8 cellular contexts compared by ENCODE assay signal in the genomic region with DNA sequence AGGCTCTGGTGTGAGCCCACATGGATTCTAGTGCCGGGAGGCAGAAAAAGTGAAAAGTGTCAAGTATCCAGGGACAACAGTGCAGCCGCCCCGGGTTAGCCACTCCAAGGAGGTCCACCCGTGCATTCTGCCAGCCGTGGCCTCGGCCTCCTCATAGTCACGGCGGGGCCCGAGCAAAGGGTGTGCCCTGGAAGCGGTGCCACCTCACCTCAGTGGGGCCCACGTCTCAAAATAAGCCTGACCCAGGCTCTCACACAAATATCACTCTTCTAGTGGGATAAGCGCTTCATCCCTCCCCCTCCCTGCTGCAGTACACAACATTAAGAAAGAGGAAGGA. TPM values are rescaled to one million over a fixed set of nuclear protein-coding genes. Genes with fewer than 3 reads are reported as not detected.
DNase-seq lines count a peak whose midpoint lies in the region; FAIRE-seq and TF ChIP-seq lines count a peak whose summit lies in the region.

No MANE protein-coding gene starts in this region.

- H3K9ac ChIP-seq in endothelial cell of umbilical vein (replicated peaks; ENCODE audit: extremely low read depth, insufficient read depth, low read length): peak overlapping the region; percentile 80
- no peak overlapping the region for H3K9ac ChIP-seq in neural progenitor cell

- H2AFZ ChIP-seq in endothelial cell of umbilical vein (ENCODE audit: low read depth, low read length) (peak overlapping the region; percentile 78), neural progenitor cell (replicated peaks) (peak overlapping the region; percentile 55)

- no peaks in the 10 kb centered on the region for H3K36me3 ChIP-seq in endothelial cell of umbilical vein (ENCODE audit: control insufficient read depth in 2 of 2, extremely low read depth in 1 of 2, insufficient read depth in 2 of 2, low read length in 2 of 2)
- no peaks in the 10 kb centered on the region for H3K36me3 ChIP-seq in neural progenitor cell

- H3F3A ChIP-seq in neural progenitor cell (ENCODE audit: low read depth): no peaks in the 10 kb centered on the region

- no peaks in the 10 kb centered on the region for H3K9me3 Mint-ChIP-seq in neural progenitor cell

- H4K20me1 ChIP-seq in endothelial cell of umbilical vein (replicated peaks; ENCODE audit: control insufficient read depth, extremely low read depth, insufficient read depth, low read length) (no peaks in the 10 kb centered on the region), neural progenitor cell (ENCODE audit: low read depth) (no peaks in the 10 kb centered on the region)

- H3K4me2 ChIP-seq in endothelial cell of umbilical vein (ENCODE audit: insufficient read depth, low read length) (peak overlapping the region; percentile 2), neural progenitor cell (peak overlapping the region; percentile 53)

- no peak for DNase-seq in GM12865 (ENCODE audit: low read depth)
- DNase-seq in MV-4-11 (lab: John Stamatoyannopoulos, UW): peak; percentile 6
- no peak for DNase-seq in endothelial cell of umbilical vein (ENCODE audit: low read depth, low spot score)
- no peak for DNase-seq in neural progenitor cell (ENCODE audit: low spot score)
- DNase-seq in erythroblast (lab: John Stamatoyannopoulos, UW): no peak
- no peak for DNase-seq in H4 (ENCODE audit: low spot score)
- DNase-seq in GF-D8 (lab: John Stamatoyannopoulos, UW): no peak
- DNase-seq in NCI-H526 treated with DMSO at 0.1 percent for 48 hours (lab: John Stamatoyannopoulos, UW): no peak

- H3K27ac ChIP-seq in endothelial cell of umbilical vein (ENCODE audit: insufficient read depth, low read depth, low read length) (peak overlapping the region; percentile 60), neural progenitor cell (no peak overlapping the region)

- no peak overlapping the region for H3K27ac Mint-ChIP-seq in neural progenitor cell

- H3K79me2 ChIP-seq in endothelial cell of umbilical vein (ENCODE audit: control insufficient read depth, insufficient read depth, low read length) (peaks cover 9% of the 10 kb centered on the region), neural progenitor cell (ENCODE audit: low read depth) (peaks cover 2% of the 10 kb centered on the region)

- CTCF ChIA-PET in endothelial cell of umbilical vein (lab: Charles Lee): interaction anchor here (2.9 kb wide), 1 partner anchor 109 kb away, joined by 13 read pairs; no protein-coding TSS in a partner anchor

- FAIRE-seq in endothelial cell of umbilical vein (lab: Jason Lieb, UNC): no peak

- H3K36me3 Mint-ChIP-seq in neural progenitor cell: no peaks in the 10 kb centered on the region

- peaks cover 5% of the 10 kb centered on the region for H3K27me3 Mint-ChIP-seq in neural progenitor cell (ENCODE audit: insufficient read depth, low read depth)

- intact Hi-C loops in endothelial cell of umbilical vein (cut with micrococcal nuclease): loop anchor here (5.0 kb wide), 1 partner anchor 125 kb away; no protein-coding TSS in a partner anchor

- peak overlapping the region; percentile 46 for H3K4me3 ChIP-seq in GM12865 (ENCODE audit: low read depth, low read length)
- peak overlapping the region in 2 of 3 experiments; percentile 48 to 49 for H3K4me3 ChIP-seq in endothelial cell of umbilical vein (replicated peaks in 1 of 3; ENCODE audit: insufficient read depth in 1 of 3, low read depth in 1 of 3, low read length in 3 of 3)
- H3K4me3 ChIP-seq in neural progenitor cell: peak overlapping the region; percentile 77

- H3K27me3 ChIP-seq in endothelial cell of umbilical vein (ENCODE audit: control insufficient read depth in 2 of 2, insufficient read depth in 2 of 2, low read length in 2 of 2): no peaks in the 10 kb centered on the region
- H3K27me3 ChIP-seq in neural progenitor cell: no peaks in the 10 kb centered on the region

- no peak for TF ChIP-seq CTCF in GM12865 (IDR thresholded peaks at IDR 0.05; ENCODE audit: insufficient read depth, low read depth, low read length, missing control alignments)
- TF ChIP-seq CTCF in endothelial cell of umbilical vein (IDR thresholded peaks at IDR 0.05; ENCODE audit: extremely low read depth in 1 of 2, insufficient read depth in 1 of 2, low read depth in 1 of 2, low read length in 2 of 2): no peak
- TF ChIP-seq CTCF in neural progenitor cell (IDR thresholded peaks at IDR 0.05): no peak

- dilution Hi-C loops in endothelial cell of umbilical vein (cut with MboI; ENCODE audit: extremely low pct_ligation_motif_present, low sequenced_read_pairs): no loop called here

- H3K4me1 ChIP-seq in endothelial cell of umbilical vein (ENCODE audit: control insufficient read depth, extremely low read depth, insufficient read depth, low read length): peaks cover 6% of the 10 kb centered on the region
- no peaks in the 10 kb centered on the region for H3K4me1 ChIP-seq in neural progenitor cell

- H3K9me3 ChIP-seq in endothelial cell of umbilical vein (replicated peaks; ENCODE audit: control insufficient read depth, insufficient read depth, low read length) (no peaks in the 10 kb centered on the region), neural progenitor cell (ENCODE audit: low read depth) (peaks cover 5% of the 10 kb centered on the region)

- TF ChIP-seq POLR2A in endothelial cell of umbilical vein (IDR thresholded peaks at IDR 0.05; ENCODE audit: low read depth, low read length): no peak
- no peak for TF ChIP-seq POLR2A in erythroblast (IDR thresholded peaks at IDR 0.05; ENCODE audit: low read length)

- POLR2A ChIA-PET in endothelial cell of umbilical vein (lab: Charles Lee): no interaction called here

- H3K9me1 ChIP-seq in endothelial cell of umbilical vein (replicated peaks; ENCODE audit: control insufficient read depth, extremely low read depth, insufficient read depth, low read length): no peaks in the 10 kb centered on the region

- H3K4me3 Mint-ChIP-seq in neural progenitor cell: peak overlapping the region; percentile 81

- BruUV-seq in endothelial cell of umbilical vein (replicated peaks; lab: Mats Ljungman, UMichigan): no TSS peak

- peaks cover 16% of the 10 kb centered on the region for H3K4me1 Mint-ChIP-seq in neural progenitor cell

TF ChIP-seq in endothelial cell of umbilical vein, 7 proteins besides CTCF, POLR2A, EP300 and RAD21:
- TF ChIP-seq MYC (IDR thresholded peaks at IDR 0.05; ENCODE audit: low read depth, low read length): no peak
- TF ChIP-seq JUN (IDR thresholded peaks at IDR 0.05; ENCODE audit: borderline replicate concordance, insufficient read depth, insufficient read length, low read depth): no peak
- TF ChIP-seq, protein P1, sequence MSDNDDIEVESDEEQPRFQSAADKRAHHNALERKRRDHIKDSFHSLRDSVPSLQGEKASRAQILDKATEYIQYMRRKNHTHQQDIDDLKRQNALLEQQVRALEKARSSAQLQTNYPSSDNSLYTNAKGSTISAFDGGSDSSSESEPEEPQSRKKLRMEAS (IDR thresholded peaks at IDR 0.05; ENCODE audit: insufficient read depth, insufficient read length): no peak
- TF ChIP-seq POLR2AphosphoS5 (IDR thresholded peaks at IDR 0.05; ENCODE audit: insufficient read depth, low read depth, low read length): no peak
- TF ChIP-seq EZH2 (IDR thresholded peaks at IDR 0.05; ENCODE audit: borderline replicate concordance, low read depth, low read length, severe bottlenecking): no peak
- TF ChIP-seq GATA2 (IDR thresholded peaks at IDR 0.05; ENCODE audit: insufficient read depth, insufficient read length, low read depth, low read length): no peak
- TF ChIP-seq FOS (IDR thresholded peaks at IDR 0.05; ENCODE audit: borderline replicate concordance, insufficient read depth, low read length): no peak
TF ChIP-seq in endothelial cell of umbilical vein: peak in this region for 0.

RNA-seq across cellular contexts. Expression of a gene that starts 0.4 kb away (rescaled TPM):
- 15.3 and 19.0 TPM in 2 replicates for total RNA-seq in endothelial cell of umbilical vein
- polyA plus RNA-seq in endothelial cell of umbilical vein: 17.3 and 18.2 TPM in 2 replicates
- 15.3 and 20.5 TPM in 2 replicates for polyA plus RNA-seq in endothelial cell of umbilical vein (2011; cell fraction: cytosol; rRNA removed)
- 21.4 and 24.6 TPM in 2 replicates for polyA plus RNA-seq in endothelial cell of umbilical vein (2011; cell fraction: nucleus; rRNA removed)
- 56.6 and 64.4 TPM in 2 replicates for polyA plus RNA-seq in endothelial cell of umbilical vein (2012)
- polyA minus RNA-seq in endothelial cell of umbilical vein: 41.0 and 45.0 TPM in 2 replicates
- polyA minus RNA-seq in endothelial cell of umbilical vein (2011; cell fraction: cytosol; rRNA and poly(A)+ RNA removed): 17.2 TPM
- 21.7 and 23.9 TPM in 2 replicates for polyA minus RNA-seq in endothelial cell of umbilical vein (2011; cell fraction: nucleus; rRNA and poly(A)+ RNA removed)
- total RNA-seq in neural progenitor cell (ENCODE audit: low replicate concordance): 22.1 and 22.6 TPM in 2 replicates
- total RNA-seq in H4 (2014; rRNA removed; shearing (Covaris generic)): 9.8 and 12.7 TPM in 2 replicates
